ENCODE assay signal across 9 cellular contexts in the genomic region with DNA sequence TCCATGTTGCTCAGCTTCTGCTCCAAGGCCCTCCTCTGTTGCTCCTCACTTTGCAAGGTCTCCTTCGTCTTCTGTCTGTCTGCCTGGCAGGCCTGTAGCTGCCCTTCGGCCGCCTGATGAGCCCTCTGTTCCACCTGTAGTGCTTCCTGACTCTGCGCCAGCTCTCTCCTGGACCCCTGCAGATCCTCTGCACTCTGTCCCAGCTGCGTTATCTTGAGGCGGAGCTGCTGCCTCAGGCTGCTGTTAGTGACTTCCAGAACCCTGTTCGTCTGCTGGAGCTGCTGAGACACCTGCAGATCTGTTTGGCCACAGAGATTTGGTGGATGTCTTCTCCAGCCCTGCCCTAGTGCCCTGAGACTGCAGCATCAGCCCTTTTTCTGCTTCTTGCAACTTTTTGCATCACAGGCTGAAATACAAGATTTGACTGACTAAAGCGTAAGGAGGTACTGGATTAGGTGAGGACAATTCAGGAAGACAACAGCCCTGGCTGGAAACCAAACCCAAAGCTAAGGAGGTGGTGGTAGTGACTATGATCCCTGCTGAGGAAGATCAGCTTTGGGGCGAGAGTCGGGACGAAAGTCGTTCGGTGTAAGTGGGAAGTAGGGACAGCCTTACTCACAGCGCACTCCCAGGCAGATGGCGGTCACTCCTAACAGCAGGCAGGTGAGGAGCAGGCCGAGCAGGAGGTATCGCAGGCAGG. TPM values are rescaled to one million over a fixed set of nuclear protein-coding genes. Genes with fewer than 3 reads are reported as not detected.
DNase-seq lines count a peak whose midpoint lies in the region; ATAC-seq, FAIRE-seq and TF ChIP-seq lines count a peak whose summit lies in the region.
"Had no signal": no experiment of that assay in that cellular context is flagged by ENCODE, and none has a peak within 500 bp of the region (broad histone marks: within the 10 kb centered on the region; RNA-seq: fewer than 3 reads in every experiment).

No MANE protein-coding gene starts in this region.

- FAIRE-seq in HepG2 (lab: Jason Lieb, UNC) = no peak

- POLR2A ChIA-PET in HepG2 (lab: Yijun Ruan, JAX) = interaction anchor here (0.6 kb wide), 1 partner anchor 129 kb away, joined by 3 read pairs; no protein-coding TSS in a partner anchor
- POLR2A ChIA-PET in activated CD4-positive, alpha-beta memory T cell treated with anti-CD3 and anti-CD28 coated beads for 36 hours (lab: Charles Lee) = interaction anchor here (1.0 to 2.1 kb wide), 3 partner anchors 11 to 115 kb away, joined by 3 to 7 read pairs (median 5); a partner anchor contains a TSS

- peak overlapping the region; percentile 77 for H3K4me3 Mint-ChIP-seq in activated CD4-positive, alpha-beta memory T cell treated with anti-CD3 and anti-CD28 coated beads for 36 hours

- CTCF ChIA-PET in HepG2 (lab: Yijun Ruan, JAX; ENCODE audit: low intra/inter-chr PET ratio, low total read pairs) = no interaction called here
- CTCF ChIA-PET in activated CD4-positive, alpha-beta memory T cell treated with anti-CD3 and anti-CD28 coated beads for 36 hours (lab: Charles Lee) = interaction anchor here (0.8 to 3.3 kb wide), 12 partner anchors 10 to 128 kb away, joined by 3 to 24 read pairs (median 5); a partner anchor contains a TSS

- H4K20me1 ChIP-seq in HepG2 (ENCODE audit: insufficient read depth, low read length) = no peaks in the 10 kb centered on the region

- H3K27me3 ChIP-seq in HepG2 (ENCODE audit: control insufficient read depth in 1 of 2, insufficient read depth in 2 of 2, low read length in 2 of 2) (peaks cover 3 to 60% of the 10 kb centered on the region in 2 experiments; a peak in 3 of 5 replicates), right lobe of liver (no peaks in the 10 kb centered on the region), iPS-20b (ENCODE audit: insufficient read depth, low read length) (peaks cover 56% of the 10 kb centered on the region), ovary (no peaks in the 10 kb centered on the region)

- no peak overlapping the region for H2AFZ ChIP-seq in HepG2 (ENCODE audit: low read length)

- no peaks in the 10 kb centered on the region for H3K79me2 ChIP-seq in HepG2 (ENCODE audit: insufficient read depth, low read length)

- no peaks in the 10 kb centered on the region for H3K36me3 ChIP-seq in HepG2 (replicated peaks in 1 of 2; ENCODE audit: control insufficient read depth in 1 of 2, insufficient read depth in 2 of 2, low read length in 2 of 2)
- no peaks in the 10 kb centered on the region for H3K36me3 ChIP-seq in right lobe of liver
- H3K36me3 ChIP-seq in iPS-20b (ENCODE audit: insufficient read depth, low read depth, low read length) = no peaks in the 10 kb centered on the region
- H3K36me3 ChIP-seq in ovary = no peaks in the 10 kb centered on the region

- H3K9me3 Mint-ChIP-seq in activated CD4-positive, alpha-beta memory T cell treated with anti-CD3 and anti-CD28 coated beads for 36 hours = no peaks in the 10 kb centered on the region

- H3K4me3 ChIP-seq in HepG2 (replicated peaks in 1 of 3; ENCODE audit: insufficient read depth in 1 of 3, low read depth in 2 of 3, low read length in 3 of 3) (no peak overlapping the region), right lobe of liver (no peak overlapping the region), iPS-20b (ENCODE audit: low read length) (peak overlapping the region; percentile 84), ovary (no peak overlapping the region)

- TF ChIP-seq CTCF in HepG2 (CRISPR knock-in tag; IDR thresholded peaks at IDR 0.05) (no peak), right lobe of liver (IDR thresholded peaks at IDR 0.05) (no peak), ovary (IDR thresholded peaks at IDR 0.05) (no peak)

- no peak overlapping the region for H3K9ac ChIP-seq in HepG2 (ENCODE audit: insufficient read depth, low read depth, low read length)
- H3K9ac ChIP-seq in iPS-20b (ENCODE audit: low read depth, low read length) = peak overlapping the region; percentile 79; the same call in 1 of the 2 replicates

- in situ Hi-C loops in HepG2 (cut with HindIII; ENCODE audit: extremely low pct_ligation_motif_present, low pct_unique_long_range_greater_than_20kb) = no loop called here

- WGBS in HepG2 (ENCODE audit: low lambda C conversion rate) = 55% methylated on average over 14 of the region's 17 CpGs
- 67% methylated on average over 13 of the region's 17 CpGs for WGBS in right lobe of liver (ENCODE audit: insufficient coverage, low coverage, low lambda C conversion rate, missing lambda C conversion rate)
- 68 to 75% (median 68%) methylated on average over 17 of the region's 17 CpGs for WGBS in ovary, 3 donors

- no peaks in the 10 kb centered on the region for H3K36me3 Mint-ChIP-seq in activated CD4-positive, alpha-beta memory T cell treated with anti-CD3 and anti-CD28 coated beads for 36 hours

- TF ChIP-seq POLR2A in HepG2 (IDR thresholded peaks at IDR 0.05; ENCODE audit: insufficient read depth in 1 of 2, low read depth in 2 of 2, low read length in 2 of 2) = no peak
- TF ChIP-seq POLR2A in right lobe of liver (IDR thresholded peaks at IDR 0.05) = no peak
- no peak for TF ChIP-seq POLR2A in ovary (IDR thresholded peaks at IDR 0.05)

- intact Hi-C loops in HepG2 (cut with micrococcal nuclease; ENCODE audit: unreplicated experiment) (no loop called here), right lobe of liver (cut with DNase I) (no loop called here), ovary (cut with DNase I) (no loop called here)
- intact Hi-C loops in activated CD4-positive, alpha-beta memory T cell treated with anti-CD3 and anti-CD28 coated beads for 36 hours (cut with micrococcal nuclease) = no loop called here

- ATAC-seq in HepG2 = peak; percentile 25; the same call in 2 of the 3 replicates
- ATAC-seq in right lobe of liver = no peak
- no peak for ATAC-seq in GM19452 (IDR thresholded peaks at IDR 0.05; ENCODE audit: unreplicated experiment)

- H3K27ac ChIP-seq in HepG2 (ENCODE audit: extremely low read length, insufficient read depth, low read length) (no peak overlapping the region), right lobe of liver (no peak overlapping the region), iPS-20b (ENCODE audit: low read length) (no peak overlapping the region), ovary (no peak overlapping the region)

- H3K4me2 ChIP-seq in HepG2 (ENCODE audit: low read depth, low read length) = no peak overlapping the region

- peaks cover 40% of the 10 kb centered on the region for H3K4me1 Mint-ChIP-seq in activated CD4-positive, alpha-beta memory T cell treated with anti-CD3 and anti-CD28 coated beads for 36 hours (ENCODE audit: low read depth)

- no peaks in the 10 kb centered on the region for H3K27me3 Mint-ChIP-seq in activated CD4-positive, alpha-beta memory T cell treated with anti-CD3 and anti-CD28 coated beads for 36 hours

- no TSS peak for BruUV-seq in HepG2 (replicated peaks; lab: Mats Ljungman, UMichigan)

- DNase-seq in HepG2 (ENCODE audit: low spot score) (no peak), right lobe of liver (no peak), ovary (no peak), NCI-H2227 treated with DMSO at 0.1 percent for 48 hours (lab: John Stamatoyannopoulos, UW) (no peak), COLO829 (ENCODE audit: low spot score) (no peak)
- no peak for DNase-seq in activated CD4-positive, alpha-beta memory T cell treated with anti-CD3 and anti-CD28 coated beads for 36 hours
- DNase-seq: T1000 had no signal

- no peaks in the 10 kb centered on the region for H3K4me1 ChIP-seq in HepG2 (ENCODE audit: insufficient read depth, low read length)
- H3K4me1 ChIP-seq in right lobe of liver = no peaks in the 10 kb centered on the region
- H3K4me1 ChIP-seq in iPS-20b (ENCODE audit: insufficient read depth, low read length) = peaks cover 3% of the 10 kb centered on the region; the same call in 1 of the 2 replicates
- H3K4me1 ChIP-seq in ovary (ENCODE audit: insufficient read depth) = no peaks in the 10 kb centered on the region

- no peak for TF ChIP-seq RAD21 in HepG2 (CRISPR knock-in tag; IDR thresholded peaks at IDR 0.05)

- H3K9me3 ChIP-seq in HepG2 (ENCODE audit: low read length) (no peaks in the 10 kb centered on the region), right lobe of liver (no peaks in the 10 kb centered on the region), iPS-20b (ENCODE audit: insufficient read depth, low read depth, low read length) (no peaks in the 10 kb centered on the region), ovary (no peaks in the 10 kb centered on the region)

- TF ChIP-seq EP300 in HepG2 (IDR thresholded peaks at IDR 0.05; ENCODE audit: low read depth in 2 of 2, low read length in 2 of 2) (no peak), HepG2 (CRISPR knock-in tag; IDR thresholded peaks at IDR 0.05; ENCODE audit: borderline replicate concordance) (no peak), ovary (IDR thresholded peaks at IDR 0.05) (no peak)

- H3K27ac Mint-ChIP-seq in activated CD4-positive, alpha-beta memory T cell treated with anti-CD3 and anti-CD28 coated beads for 36 hours = no peak overlapping the region

RNA-seq across cellular contexts. Expression of a gene that starts 2.1 kb away (rescaled TPM):
- total RNA-seq in HepG2 (2016; rRNA removed; fragmentation: Illumina TruSeq; extraction: Trizol) = 0.18 TPM in 1 of 2 replicates, not detected in the other
- not detected in 2 replicates for total RNA-seq in HepG2 (2016; cell fraction: cytosol; rRNA removed; fragmentation: Illumina TruSeq; extraction: Trizol; ENCODE audit: low read depth)
- 0.17 TPM in 1 of 2 replicates, not detected in the other for total RNA-seq in HepG2 (2016; cell fraction: insoluble cytoplasmic fraction; rRNA removed; fragmentation: Illumina TruSeq; extraction: Trizol)
- not detected in 2 replicates for total RNA-seq in HepG2 (2016; cell fraction: membrane; rRNA removed; fragmentation: Illumina TruSeq; extraction: Trizol)
- 1.0 TPM in 1 of 2 replicates, not detected in the other for total RNA-seq in HepG2 (2016; cell fraction: nucleus; rRNA removed; fragmentation: Illumina TruSeq; extraction: Trizol)
- polyA plus RNA-seq in HepG2 (2011; rRNA removed) = 0.82 and 1.1 TPM in 2 replicates
- polyA plus RNA-seq in HepG2 (2011; cell fraction: cytosol; rRNA removed) = 0.19 and 0.32 TPM in 2 replicates
- 2.3 and 3.2 TPM in 2 replicates for polyA plus RNA-seq in HepG2 (2011; cell fraction: nucleus; rRNA removed)
- polyA plus RNA-seq in HepG2 (2012) = 0.19 and 0.71 TPM in 2 replicates
- not detected in 2 replicates for polyA plus RNA-seq in HepG2 (2016; cell fraction: cytosol; fragmentation: Illumina TruSeq; extraction: Trizol; ENCODE audit: low read depth)
- polyA plus RNA-seq in HepG2 (2016; cell fraction: insoluble cytoplasmic fraction; fragmentation: Illumina TruSeq; extraction: Trizol; ENCODE audit: low read depth) = not detected in 2 replicates
- not detected in 2 replicates for polyA plus RNA-seq in HepG2 (2016; cell fraction: membrane; fragmentation: Illumina TruSeq; extraction: Trizol; ENCODE audit: low read depth)
- polyA plus RNA-seq in HepG2 (2016; cell fraction: nucleus; fragmentation: Illumina TruSeq; extraction: Trizol; ENCODE audit: insufficient read depth, low read depth) = 0.67 TPM in 1 of 2 replicates, not detected in the other
- polyA minus RNA-seq in HepG2 (2011; rRNA and poly(A)+ RNA removed; ENCODE audit: low replicate concordance) = 0.23 and 0.64 TPM in 2 replicates
- polyA minus RNA-seq in HepG2 (2011; cell fraction: cytosol; rRNA and poly(A)+ RNA removed) = not detected in 2 replicates
- polyA minus RNA-seq in HepG2 (2011; cell fraction: nucleus; rRNA and poly(A)+ RNA removed) = 1.7 and 2.4 TPM in 2 replicates
- 1 to 10 TPM in 4 of 6 experiments, under 1 TPM in 2; 0.60 to 6.9 (median 2.3) TPM for total RNA-seq in right lobe of liver
- total RNA-seq in activated CD4-positive, alpha-beta memory T cell treated with anti-CD3 and anti-CD28 coated beads for 36 hours = 1 to 10 TPM; 9.4 to 9.8 TPM
- total RNA-seq in ovary = 1 to 10 TPM in 5 of 7 donors, under 1 TPM in 2; 0.28 to 4.1 (median 1.2) TPM
- polyA plus RNA-seq in ovary = 1 to 10 TPM in 1 of 2 donors, under 1 TPM in 1; 0.98 to 3.8 TPM

RNA-seq across cellular contexts. Expression of a gene that starts 11.1 kb away (rescaled TPM):
- total RNA-seq in HepG2 (2016; rRNA removed; fragmentation: Illumina TruSeq; extraction: Trizol) (3.1 and 7.3 TPM in 2 replicates), right lobe of liver (10 to 100 TPM; 10.7 to 17.2 (median 13.4) TPM), ovary (10 to 100 TPM; 13.2 to 51.1 (median 36.6) TPM)
- total RNA-seq in HepG2 (2016; cell fraction: cytosol; rRNA removed; fragmentation: Illumina TruSeq; extraction: Trizol; ENCODE audit: low read depth) = 8.5 and 8.9 TPM in 2 replicates
- total RNA-seq in HepG2 (2016; cell fraction: insoluble cytoplasmic fraction; rRNA removed; fragmentation: Illumina TruSeq; extraction: Trizol) = 3.0 and 7.7 TPM in 2 replicates
- total RNA-seq in HepG2 (2016; cell fraction: membrane; rRNA removed; fragmentation: Illumina TruSeq; extraction: Trizol) = 12.5 and 13.0 TPM in 2 replicates
- 8.3 and 9.6 TPM in 2 replicates for total RNA-seq in HepG2 (2016; cell fraction: nucleus; rRNA removed; fragmentation: Illumina TruSeq; extraction: Trizol)
- polyA plus RNA-seq in HepG2 (2011; rRNA removed) (13.6 and 17.7 TPM in 2 replicates), ovary (10 to 100 TPM; 20.5 to 29.6 TPM)
- 7.5 and 8.6 TPM in 2 replicates for polyA plus RNA-seq in HepG2 (2011; cell fraction: cytosol; rRNA removed)
- 84.3 and 90.2 TPM in 2 replicates for polyA plus RNA-seq in HepG2 (2011; cell fraction: nucleus; rRNA removed)
- 16.5 and 24.7 TPM in 2 replicates for polyA plus RNA-seq in HepG2 (2012)
- 12.4 and 13.5 TPM in 2 replicates for polyA plus RNA-seq in HepG2 (2016; cell fraction: cytosol; fragmentation: Illumina TruSeq; extraction: Trizol; ENCODE audit: low read depth)
- polyA plus RNA-seq in HepG2 (2016; cell fraction: insoluble cytoplasmic fraction; fragmentation: Illumina TruSeq; extraction: Trizol; ENCODE audit: low read depth) = 7.5 and 8.7 TPM in 2 replicates
- polyA plus RNA-seq in HepG2 (2016; cell fraction: membrane; fragmentation: Illumina TruSeq; extraction: Trizol; ENCODE audit: low read depth) = 19.0 and 21.4 TPM in 2 replicates
- polyA plus RNA-seq in HepG2 (2016; cell fraction: nucleus; fragmentation: Illumina TruSeq; extraction: Trizol; ENCODE audit: insufficient read depth, low read depth) = 34.7 and 41.3 TPM in 2 replicates
- 11.7 and 13.6 TPM in 2 replicates for polyA minus RNA-seq in HepG2 (2011; rRNA and poly(A)+ RNA removed; ENCODE audit: low replicate concordance)
- 4.0 and 5.1 TPM in 2 replicates for polyA minus RNA-seq in HepG2 (2011; cell fraction: cytosol; rRNA and poly(A)+ RNA removed)
- 20.6 and 20.9 TPM in 2 replicates for polyA minus RNA-seq in HepG2 (2011; cell fraction: nucleus; rRNA and poly(A)+ RNA removed)
- total RNA-seq in activated CD4-positive, alpha-beta memory T cell treated with anti-CD3 and anti-CD28 coated beads for 36 hours = 10 to 100 TPM; 31.0 to 34.7 TPM

RNA-seq across cellular contexts. Expression of a gene that starts 34.6 kb away (rescaled TPM):
- 0.09 and 0.24 TPM in 2 replicates for total RNA-seq in HepG2 (2016; rRNA removed; fragmentation: Illumina TruSeq; extraction: Trizol)
- not detected in 2 replicates for total RNA-seq in HepG2 (2016; cell fraction: cytosol; rRNA removed; fragmentation: Illumina TruSeq; extraction: Trizol; ENCODE audit: low read depth)
- not detected in 2 replicates for total RNA-seq in HepG2 (2016; cell fraction: insoluble cytoplasmic fraction; rRNA removed; fragmentation: Illumina TruSeq; extraction: Trizol)
- total RNA-seq in HepG2 (2016; cell fraction: membrane; rRNA removed; fragmentation: Illumina TruSeq; extraction: Trizol) = not detected in 2 replicates
- not detected in 2 replicates for total RNA-seq in HepG2 (2016; cell fraction: nucleus; rRNA removed; fragmentation: Illumina TruSeq; extraction: Trizol)
- polyA plus RNA-seq in HepG2 (2011; rRNA removed) = 5.0 and 6.7 TPM in 2 replicates
- polyA plus RNA-seq in HepG2 (2011; cell fraction: cytosol; rRNA removed) = 4.9 and 8.4 TPM in 2 replicates
- 2.7 and 2.8 TPM in 2 replicates for polyA plus RNA-seq in HepG2 (2011; cell fraction: nucleus; rRNA removed)
- polyA plus RNA-seq in HepG2 (2012) = 2.0 and 3.3 TPM in 2 replicates
- 0.12 and 0.14 TPM in 2 replicates for polyA plus RNA-seq in HepG2 (2016; cell fraction: cytosol; fragmentation: Illumina TruSeq; extraction: Trizol; ENCODE audit: low read depth)
- not detected in 2 replicates for polyA plus RNA-seq in HepG2 (2016; cell fraction: insoluble cytoplasmic fraction; fragmentation: Illumina TruSeq; extraction: Trizol; ENCODE audit: low read depth)
- not detected in 2 replicates for polyA plus RNA-seq in HepG2 (2016; cell fraction: membrane; fragmentation: Illumina TruSeq; extraction: Trizol; ENCODE audit: low read depth)
- not detected in 2 replicates for polyA plus RNA-seq in HepG2 (2016; cell fraction: nucleus; fragmentation: Illumina TruSeq; extraction: Trizol; ENCODE audit: insufficient read depth, low read depth)
- polyA minus RNA-seq in HepG2 (2011; rRNA and poly(A)+ RNA removed; ENCODE audit: low replicate concordance) = 5.0 TPM in 1 of 2 replicates, not detected in the other
- polyA minus RNA-seq in HepG2 (2011; cell fraction: cytosol; rRNA and poly(A)+ RNA removed) = 1.4 and 2.8 TPM in 2 replicates
- 0.50 TPM in 1 of 2 replicates, not detected in the other for polyA minus RNA-seq in HepG2 (2011; cell fraction: nucleus; rRNA and poly(A)+ RNA removed)
- under 1 TPM in 5 of 6 experiments, not detected in 1; 0.18 to 0.58 (median 0.37) TPM for total RNA-seq in right lobe of liver
- total RNA-seq in activated CD4-positive, alpha-beta memory T cell treated with anti-CD3 and anti-CD28 coated beads for 36 hours = 10 to 100 TPM; 74.6 to 75.8 TPM
- total RNA-seq in ovary = under 1 TPM in 4 of 7 donors, not detected in 3; 0.20 to 0.72 (median 0.56) TPM
- polyA plus RNA-seq in ovary = under 1 TPM; 0.29 to 0.82 TPM

RNA-seq across cellular contexts. Expression of a gene that starts 41.7 kb away (rescaled TPM):
- total RNA-seq in HepG2 (2016; rRNA removed; fragmentation: Illumina TruSeq; extraction: Trizol) (1,047 and 4,025 TPM in 2 replicates), right lobe of liver (over 10,000 TPM in 2 of 6 experiments, 1,000 to 10,000 TPM in 4; 1,534 to 17,791 (median 6,650) TPM), ovary (over 10,000 TPM in 5 of 7 donors, 1,000 to 10,000 TPM in 2; 3,031 to 27,726 (median 15,130) TPM)
- 14,541 and 17,847 TPM in 2 replicates for total RNA-seq in HepG2 (2016; cell fraction: cytosol; rRNA removed; fragmentation: Illumina TruSeq; extraction: Trizol; ENCODE audit: low read depth)
- 1,278 and 4,694 TPM in 2 replicates for total RNA-seq in HepG2 (2016; cell fraction: insoluble cytoplasmic fraction; rRNA removed; fragmentation: Illumina TruSeq; extraction: Trizol)
- 1,777 and 1,949 TPM in 2 replicates for total RNA-seq in HepG2 (2016; cell fraction: membrane; rRNA removed; fragmentation: Illumina TruSeq; extraction: Trizol)
- 24,487 and 26,007 TPM in 2 replicates for total RNA-seq in HepG2 (2016; cell fraction: nucleus; rRNA removed; fragmentation: Illumina TruSeq; extraction: Trizol)
- polyA plus RNA-seq in HepG2 (2011; rRNA removed) (36.7 and 51.4 TPM in 2 replicates), ovary (100 to 1,000 TPM in 1 of 2 donors, not detected in 1; 126 TPM)
- 33.6 and 36.8 TPM in 2 replicates for polyA plus RNA-seq in HepG2 (2011; cell fraction: cytosol; rRNA removed)
- 3,177 and 3,657 TPM in 2 replicates for polyA plus RNA-seq in HepG2 (2011; cell fraction: nucleus; rRNA removed)
- polyA plus RNA-seq in HepG2 (2012) = 10.9 and 118 TPM in 2 replicates
- 4.5 TPM in 1 of 2 replicates, not detected in the other for polyA plus RNA-seq in HepG2 (2016; cell fraction: cytosol; fragmentation: Illumina TruSeq; extraction: Trizol; ENCODE audit: low read depth)
- polyA plus RNA-seq in HepG2 (2016; cell fraction: insoluble cytoplasmic fraction; fragmentation: Illumina TruSeq; extraction: Trizol; ENCODE audit: low read depth) = not detected in 2 replicates
- not detected in 2 replicates for polyA plus RNA-seq in HepG2 (2016; cell fraction: membrane; fragmentation: Illumina TruSeq; extraction: Trizol; ENCODE audit: low read depth)
- not detected in 2 replicates for polyA plus RNA-seq in HepG2 (2016; cell fraction: nucleus; fragmentation: Illumina TruSeq; extraction: Trizol; ENCODE audit: insufficient read depth, low read depth)
- polyA minus RNA-seq in HepG2 (2011; rRNA and poly(A)+ RNA removed; ENCODE audit: low replicate concordance) = 7,133 and 10,474 TPM in 2 replicates
- 10,046 and 14,120 TPM in 2 replicates for polyA minus RNA-seq in HepG2 (2011; cell fraction: cytosol; rRNA and poly(A)+ RNA removed)
- 104,669 and 122,700 TPM in 2 replicates for polyA minus RNA-seq in HepG2 (2011; cell fraction: nucleus; rRNA and poly(A)+ RNA removed)
- over 10,000 TPM; 10,694 to 13,592 TPM for total RNA-seq in activated CD4-positive, alpha-beta memory T cell treated with anti-CD3 and anti-CD28 coated beads for 36 hours

RNA-seq across cellular contexts. Expression of a gene that starts 42.0 kb away (rescaled TPM):
- total RNA-seq in HepG2 (2016; rRNA removed; fragmentation: Illumina TruSeq; extraction: Trizol) (4.1 and 7.1 TPM in 2 replicates), right lobe of liver (10 to 100 TPM; 10.0 to 24.2 (median 15.3) TPM), ovary (10 to 100 TPM; 14.6 to 29.8 (median 19.1) TPM)
- total RNA-seq in HepG2 (2016; cell fraction: cytosol; rRNA removed; fragmentation: Illumina TruSeq; extraction: Trizol; ENCODE audit: low read depth) = 13.2 and 13.3 TPM in 2 replicates
- total RNA-seq in HepG2 (2016; cell fraction: insoluble cytoplasmic fraction; rRNA removed; fragmentation: Illumina TruSeq; extraction: Trizol) = 4.2 and 6.7 TPM in 2 replicates
- 13.0 TPM in 2 replicates for total RNA-seq in HepG2 (2016; cell fraction: membrane; rRNA removed; fragmentation: Illumina TruSeq; extraction: Trizol)
- total RNA-seq in HepG2 (2016; cell fraction: nucleus; rRNA removed; fragmentation: Illumina TruSeq; extraction: Trizol) = 5.3 and 6.1 TPM in 2 replicates
- polyA plus RNA-seq in HepG2 (2011; rRNA removed) (15.2 and 17.4 TPM in 2 replicates), ovary (10 to 100 TPM; 15.0 to 17.8 TPM)
- 15.9 and 16.7 TPM in 2 replicates for polyA plus RNA-seq in HepG2 (2011; cell fraction: cytosol; rRNA removed)
- polyA plus RNA-seq in HepG2 (2011; cell fraction: nucleus; rRNA removed) = 7.4 and 9.8 TPM in 2 replicates
- polyA plus RNA-seq in HepG2 (2012) = 8.7 and 10.5 TPM in 2 replicates
- polyA plus RNA-seq in HepG2 (2016; cell fraction: cytosol; fragmentation: Illumina TruSeq; extraction: Trizol; ENCODE audit: low read depth) = 30.2 and 33.6 TPM in 2 replicates
- polyA plus RNA-seq in HepG2 (2016; cell fraction: insoluble cytoplasmic fraction; fragmentation: Illumina TruSeq; extraction: Trizol; ENCODE audit: low read depth) = 6.7 and 7.5 TPM in 2 replicates
- 19.8 and 22.8 TPM in 2 replicates for polyA plus RNA-seq in HepG2 (2016; cell fraction: membrane; fragmentation: Illumina TruSeq; extraction: Trizol; ENCODE audit: low read depth)
- polyA plus RNA-seq in HepG2 (2016; cell fraction: nucleus; fragmentation: Illumina TruSeq; extraction: Trizol; ENCODE audit: insufficient read depth, low read depth) = 14.5 and 15.3 TPM in 2 replicates
- 3.4 and 5.3 TPM in 2 replicates for polyA minus RNA-seq in HepG2 (2011; rRNA and poly(A)+ RNA removed; ENCODE audit: low replicate concordance)
- 4.0 and 4.5 TPM in 2 replicates for polyA minus RNA-seq in HepG2 (2011; cell fraction: cytosol; rRNA and poly(A)+ RNA removed)
- 4.4 and 4.8 TPM in 2 replicates for polyA minus RNA-seq in HepG2 (2011; cell fraction: nucleus; rRNA and poly(A)+ RNA removed)
- 10 to 100 TPM; 15.0 to 15.7 TPM for total RNA-seq in activated CD4-positive, alpha-beta memory T cell treated with anti-CD3 and anti-CD28 coated beads for 36 hours

Comparison
In these comparisons a context has a peak if more than half of its experiments do, and no peak if none do; other contexts are left out.
1. RNA of a gene that starts 34.6 kb away (total RNA-seq): 74.6 to 75.8 TPM in activated CD4-positive, alpha-beta memory T cell treated with anti-CD3 and anti-CD28 coated beads for 36 hours; 0.18 to 0.58 TPM in right lobe of liver, 0.20 to 0.72 TPM in ovary and 0.09 to 0.24 TPM in HepG2; every median in the first group is over 10 times any median in the second.